ENCODE assay signal across 18 cellular contexts in the genomic region with DNA sequence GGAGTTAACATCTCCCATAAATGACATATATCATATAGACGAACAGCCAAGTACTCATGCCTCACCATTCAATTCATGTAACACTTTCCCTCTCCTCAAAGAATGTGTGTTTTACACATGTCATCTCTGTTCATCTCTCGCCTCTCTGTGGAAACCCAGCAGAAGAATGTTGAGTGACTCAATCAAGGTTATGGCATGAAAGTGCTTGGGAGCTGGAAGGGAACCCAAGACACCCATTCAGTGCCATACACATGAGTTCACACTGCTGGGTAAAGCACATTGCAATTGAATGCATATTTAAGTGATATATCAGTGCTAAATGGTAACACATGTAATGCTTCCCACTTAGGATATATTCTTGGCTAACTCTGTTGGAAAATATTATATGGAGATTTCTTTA.
DNase-seq lines count a peak whose midpoint lies in the region; ATAC-seq and TF ChIP-seq lines count a peak whose summit lies in the region.
"Had no signal": no experiment of that assay in that cellular context is flagged by ENCODE, and none has a peak within 500 bp of the region (broad histone marks: within the 10 kb centered on the region; RNA-seq: fewer than 3 reads in every experiment).

No MANE protein-coding gene starts in this region.

- no peaks in the 10 kb centered on the region for H3K36me3 Mint-ChIP-seq in activated CD4-positive, alpha-beta T cell treated with anti-CD3 and anti-CD28 coated beads for 36 hours (ENCODE audit: low read depth)
- no peaks in the 10 kb centered on the region for H3K36me3 Mint-ChIP-seq in effector memory CD8-positive, alpha-beta T cell (ENCODE audit: insufficient read depth)
- H3K36me3 Mint-ChIP-seq: activated naive CD8-positive, alpha-beta T cell had no signal

- intact Hi-C loops in activated CD4-positive, alpha-beta T cell treated with anti-CD3 and anti-CD28 coated beads for 36 hours (cut with DNase I, micrococcal nuclease): no loop called here

- CTCF ChIA-PET in activated CD4-positive, alpha-beta T cell treated with anti-CD3 and anti-CD28 coated beads for 36 hours (lab: Charles Lee): no interaction called here

- POLR2A ChIA-PET in activated CD4-positive, alpha-beta T cell treated with anti-CD3 and anti-CD28 coated beads for 36 hours (lab: Charles Lee): no interaction called here

- H3K9me3 Mint-ChIP-seq in activated CD4-positive, alpha-beta T cell treated with anti-CD3 and anti-CD28 coated beads for 36 hours (ENCODE audit: low read depth): no peaks in the 10 kb centered on the region
- H3K9me3 Mint-ChIP-seq in effector memory CD8-positive, alpha-beta T cell: no peaks in the 10 kb centered on the region
- H3K9me3 Mint-ChIP-seq: stimulated activated naive CD8-positive, alpha-beta T cell treated with anti-CD3 and anti-CD28 coated beads, Interleukin-15, Interleukin-2, amounts not matched to agents 100 ng/mL and 50 ng/mL, for 24 hours had no signal

- no peak overlapping the region for H3K27ac Mint-ChIP-seq in activated CD4-positive, alpha-beta T cell treated with anti-CD3 and anti-CD28 coated beads for 36 hours
- H3K27ac Mint-ChIP-seq in effector memory CD8-positive, alpha-beta T cell: no peak overlapping the region
- H3K27ac Mint-ChIP-seq: activated naive CD8-positive, alpha-beta T cell; stimulated activated naive CD8-positive, alpha-beta T cell treated with anti-CD3 and anti-CD28 coated beads, Interleukin-15, Interleukin-2, amounts not matched to agents 100 ng/mL and 50 ng/mL, for 24 hours had no signal

- peaks cover 3% of the 10 kb centered on the region for H3K4me1 Mint-ChIP-seq in activated CD4-positive, alpha-beta T cell treated with anti-CD3 and anti-CD28 coated beads for 36 hours
- H3K4me1 Mint-ChIP-seq in effector memory CD8-positive, alpha-beta T cell (ENCODE audit: low read depth in 2 of 2): peaks cover 3 to 5% of the 10 kb centered on the region in 2 donors

- no peak overlapping the region for H3K4me3 Mint-ChIP-seq in activated CD4-positive, alpha-beta T cell treated with anti-CD3 and anti-CD28 coated beads for 36 hours
- H3K4me3 Mint-ChIP-seq in effector memory CD8-positive, alpha-beta T cell: no peak overlapping the region
- H3K4me3 Mint-ChIP-seq: activated naive CD8-positive, alpha-beta T cell; stimulated activated naive CD8-positive, alpha-beta T cell treated with anti-CD3 and anti-CD28 coated beads, Interleukin-15, Interleukin-2, amounts not matched to agents 100 ng/mL and 50 ng/mL, for 24 hours had no signal

- H3K4me3 ChIP-seq in AG10803 (ENCODE audit: low read length) (no peak overlapping the region), cardiac fibroblast (replicated peaks in 1 of 2; ENCODE audit: low read depth in 2 of 2, low read length in 2 of 2) (no peak overlapping the region)
- H3K4me3 ChIP-seq: pancreas, uterus had no signal

- no peak for TF ChIP-seq CTCF in AG10803 (conservative IDR thresholded peaks at IDR 0.05; ENCODE audit: low read length)
- TF ChIP-seq CTCF in cardiac fibroblast (IDR thresholded peaks at IDR 0.05; ENCODE audit: low read depth, low read length): no peak

- DNase-seq in AG10803 (ENCODE audit: low read depth) (peak; percentile 93), HS-27A (ENCODE audit: low read depth) (peak; percentile 3), cardiac fibroblast (ENCODE audit: low read depth in 2 of 2) (peak; percentile 67 to 70), kidney tubule cell (ENCODE audit: low spot score) (peak; percentile 37)
- no peak for DNase-seq in activated CD4-positive, alpha-beta T cell treated with anti-CD3 and anti-CD28 coated beads for 48 hours
- no peak for DNase-seq in activated CD4-positive, alpha-beta T cell treated with anti-CD3 and anti-CD28 coated beads for 36 hours
- no peak for DNase-seq in effector memory CD8-positive, alpha-beta T cell
- no peak for DNase-seq in stimulated activated CD4-positive, alpha-beta T cell treated with anti-CD3 and anti-CD28 coated beads, Interleukin-4, amount 100 ng/mL, for 24 hours
- DNase-seq: activated CD4-positive, alpha-beta T cell treated with anti-CD3 and anti-CD28 coated beads for 4 hours; activated T-cell treated with anti-CD3 and anti-CD28 coated beads, Interleukin-2, amount 50 U/mL, for 1 hour; BE2C; hypothalamus; KBM-7; left colon; pancreas; uterus had no signal

- no peaks in the 10 kb centered on the region for H3K27me3 Mint-ChIP-seq in activated CD4-positive, alpha-beta T cell treated with anti-CD3 and anti-CD28 coated beads for 36 hours
- H3K27me3 Mint-ChIP-seq in effector memory CD8-positive, alpha-beta T cell: no peaks in the 10 kb centered on the region
- H3K27me3 Mint-ChIP-seq: activated naive CD8-positive, alpha-beta T cell; stimulated activated naive CD8-positive, alpha-beta T cell treated with anti-CD3 and anti-CD28 coated beads, Interleukin-15, Interleukin-2, amounts not matched to agents 100 ng/mL and 50 ng/mL, for 24 hours had no signal

- no peak for ATAC-seq in activated CD4-positive, alpha-beta T cell treated with anti-CD3 and anti-CD28 coated beads for 36 hours
- no peak for ATAC-seq in effector memory CD8-positive, alpha-beta T cell (replicated peaks)
- ATAC-seq: left colon had no signal

Comparison
In these comparisons a context has a peak if more than half of its experiments do, and no peak if none do; other contexts are left out.
1. DNase-seq: peak in AG10803 (single experiment), HS-27A (single experiment), cardiac fibroblast (2 of 2) and kidney tubule cell (single experiment); none in activated CD4-positive, alpha-beta T cell treated with anti-CD3 and anti-CD28 coated beads for 48 hours (single experiment), activated CD4-positive, alpha-beta T cell treated with anti-CD3 and anti-CD28 coated beads for 36 hours (single experiment), effector memory CD8-positive, alpha-beta T cell (0 of 3) and stimulated activated CD4-positive, alpha-beta T cell treated with anti-CD3 and anti-CD28 coated beads, Interleukin-4, amount 100 ng/mL, for 24 hours (single experiment).